In genomic region chr20:63487781-63488241, GRCh38 we compare ENCODE assay signal across 27 cellular contexts. TPM values are rescaled to one million over a fixed set of nuclear protein-coding genes. Genes with fewer than 3 reads are reported as not detected.
"Had no signal": no experiment of that assay in that cellular context is flagged by ENCODE, and none has a peak within 500 bp of the region (broad histone marks: within the 10 kb centered on the region; RNA-seq: fewer than 3 reads in every experiment).

No MANE protein-coding gene starts in this region.

- H3K79me2 ChIP-seq: parathyroid adenoma had no signal

- H3K27ac ChIP-seq: breast epithelium, colonic mucosa, esophagus squamous epithelium, left lung, parathyroid adenoma, sigmoid colon, testis, uterus, VCaP had no signal

- H3K9ac ChIP-seq: parathyroid adenoma had no signal

- DNase-seq: activated CD4-positive, alpha-beta T cell treated with anti-CD3 and anti-CD28 coated beads, Interleukin-2, amount 10 ng/mL, durations not matched to agents 7 days and 5 days; activated CD4-positive, CD25-positive, alpha-beta regulatory T cell treated with anti-CD3 and anti-CD28 coated beads, Interleukin-2, amount 50 U/mL, for 72 hours; activated CD8-positive, alpha-beta T cell treated with anti-CD3 and anti-CD28 coated beads, Interleukin-2, amount 10 ng/mL, durations not matched to agents 7 days and 5 days; colonic mucosa; dorsolateral prefrontal cortex; esophagus squamous epithelium; gastrocnemius medialis; head of caudate nucleus; hypothalamus; sigmoid colon; stimulated activated CD4-positive, alpha-beta T cell treated with anti-CD3 and anti-CD28 coated beads, Interleukin-2, amount 100 ng/mL, for 48 hours; stimulated activated CD8-positive, alpha-beta memory T cell treated with anti-CD3 and anti-CD28 coated beads, Interleukin-4, amount 100 ng/mL, for 48 hours; stimulated activated naive B cell treated with anti-CD40 and anti-IgM and Interleukin-4, amounts not matched to agents 10 μg/mL and 1 μg/mL and 100 μg/mL, for 72 hours; testis; trophoblast cell; uterus had no signal

- H3K4me1 ChIP-seq: breast epithelium, colonic mucosa, parathyroid adenoma, testis had no signal

- H2AFZ ChIP-seq: parathyroid adenoma had no signal

- H3K27me3 ChIP-seq: gastrocnemius medialis, testis had no signal

- H3K4me3 ChIP-seq: breast epithelium, colonic mucosa, dorsolateral prefrontal cortex, esophagus squamous epithelium, gastrocnemius medialis, left lung, sigmoid colon, smooth muscle cell, uterus had no signal

- H3K9me3 ChIP-seq: colonic mucosa, esophagus squamous epithelium, gastrocnemius medialis, left lung, testis, uterus had no signal

- H3K36me3 ChIP-seq: breast epithelium, colonic mucosa, esophagus squamous epithelium, left lung, sigmoid colon, uterus had no signal

RNA-seq across cellular contexts. Expression of gene EEF1A2, which starts 11.1 kb away (rescaled TPM):
- total RNA-seq: activated CD8-positive, alpha-beta T cell treated with anti-CD3 and anti-CD28 coated beads, Interleukin-2, amount 10 ng/mL, durations not matched to agents 7 days and 5 days had no signal

RNA-seq across cellular contexts. Expression of gene KCNQ2, which starts 15.4 kb away (rescaled TPM):
- total RNA-seq: activated CD8-positive, alpha-beta T cell treated with anti-CD3 and anti-CD28 coated beads, Interleukin-2, amount 10 ng/mL, durations not matched to agents 7 days and 5 days; activated T-helper 1 cell treated with anti-CD3 and anti-CD28 coated beads, Interleukin-12 subunit alpha, Interleukin-12 subunit beta, Interleukin-2, Interleukin-4 antibody, amounts not matched to agents 30 ng/mL and 10 ng/mL and 1 ng/mL, durations not matched to agents 14 hours and 24 hours and 36 hours; breast epithelium; esophagus squamous epithelium; gastrocnemius medialis; left lung; lung microvascular endothelial cell; natural killer cell treated with Interleukin-12 subunit alpha and Interleukin-12 subunit beta and Interleukin-15 and Interleukin-18, amount 100 ng/mL, for 72 hours had no signal
- polyA plus RNA-seq: keratinocyte had no signal

RNA-seq across cellular contexts. Expression of gene PTK6, which starts 49.4 kb away (rescaled TPM):
- total RNA-seq: lung microvascular endothelial cell, smooth muscle cell had no signal

RNA-seq across cellular contexts. Expression of gene SRMS, which starts 59.7 kb away (rescaled TPM):
- total RNA-seq: activated CD4-positive, alpha-beta T cell treated with anti-CD3 and anti-CD28 coated beads, Interleukin-2, amount 10 ng/mL, durations not matched to agents 7 days and 5 days; activated CD8-positive, alpha-beta T cell treated with anti-CD3 and anti-CD28 coated beads, Interleukin-2, amount 10 ng/mL, durations not matched to agents 7 days and 5 days; activated T-helper 1 cell treated with anti-CD3 and anti-CD28 coated beads, Interleukin-12 subunit alpha, Interleukin-12 subunit beta, Interleukin-2, Interleukin-4 antibody, amounts not matched to agents 30 ng/mL and 10 ng/mL and 1 ng/mL, durations not matched to agents 14 hours and 24 hours and 36 hours; dorsolateral prefrontal cortex; esophagus squamous epithelium; gastrocnemius medialis; left lung; lung microvascular endothelial cell; mesothelial cell of epicardium; natural killer cell treated with Interleukin-12 subunit alpha and Interleukin-12 subunit beta and Interleukin-15 and Interleukin-18, amount 100 ng/mL, for 72 hours; sigmoid colon; smooth muscle cell; T-helper 2 cell treated with Interferon-gamma antibody and Interleukin-4, amounts not matched to agents 100 ng/mL and 5 ng/mL, for 36 hours; uterus had no signal
- polyA plus RNA-seq: smooth muscle cell had no signal
